26 cellular contexts compared by ENCODE assay signal in genomic region chr5:176664479-176664878, GRCh38. TPM values are rescaled to one million over a fixed set of nuclear protein-coding genes. Genes with fewer than 3 reads are reported as not detected.
"Had no signal": no experiment of that assay in that cellular context is flagged by ENCODE, and none has a peak within 500 bp of the region (broad histone marks: within the 10 kb centered on the region; RNA-seq: fewer than 3 reads in every experiment).

No MANE protein-coding gene starts in this region.

- H3K9me3 ChIP-seq: ascending aorta, body of pancreas had no signal

- H3K36me3 ChIP-seq: ascending aorta, cardiac muscle cell had no signal

- DNase-seq: activated B cell treated with CpG ODN at 0.5 μM for 24 hours; activated CD4-positive, alpha-beta memory T cell treated with anti-CD3 and anti-CD28 coated beads for 36 hours; activated CD4-positive, alpha-beta T cell treated with anti-CD3 and anti-CD28 coated beads for 1 hour; activated CD4-positive, alpha-beta T cell treated with anti-CD3 and anti-CD28 coated beads, Interleukin-2, amount 10 ng/mL, durations not matched to agents 7 days and 5 days; activated CD8-positive, alpha-beta memory T cell treated with anti-CD3 and anti-CD28 coated beads for 24 hours; activated effector memory CD4-positive, alpha-beta T cell treated with anti-CD3 and anti-CD28 coated beads, Interleukin-2, amount 50 U/mL, for 16 hours; activated naive CD4-positive, alpha-beta T cell treated with Interleukin-2 at 50 U/mL for 16 hours; activated naive CD8-positive, alpha-beta T cell treated with anti-CD3 and anti-CD28 coated beads, Interleukin-2, amount 50 U/mL, for 24 hours; activated T-cell treated with anti-CD3 and anti-CD28 coated beads, Interleukin-2, amount 50 U/mL, for 4 hours; amniotic stem cell; body of pancreas; Karpas-422; NCI-H1105 treated with DMSO at 0.1 percent for 48 hours; NCI-H1436 treated with DMSO at 0.1 percent for 48 hours; NCI-H187; NCI-H2081; NCI-H446; NCI-H774; PC-3; SHP77 treated with DMSO at 0.1 percent for 48 hours; T-helper 9 cell had no signal

- H3K4me3 Mint-ChIP-seq: activated B cell treated with CpG ODN at 0.5 μM for 24 hours; activated CD4-positive, alpha-beta memory T cell treated with anti-CD3 and anti-CD28 coated beads for 36 hours; activated CD4-positive, alpha-beta T cell treated with anti-CD3 and anti-CD28 coated beads, Interleukin-2, amount 10 ng/mL, durations not matched to agents 7 days and 5 days; activated naive CD8-positive, alpha-beta T cell treated with anti-CD3 and anti-CD28 coated beads, Interleukin-2, amount 50 U/mL, for 24 hours; activated T-cell treated with anti-CD3 and anti-CD28 coated beads, Interleukin-2, amount 50 U/mL, for 4 hours; T-helper 1 cell treated with Interleukin-12 subunit alpha and Interleukin-12 subunit beta and Interleukin-4 antibody, amounts not matched to agents 30 μg/mL and 1 μg/mL, for 36 hours had no signal

- H3K9me3 Mint-ChIP-seq: activated B cell treated with CpG ODN at 0.5 μM for 24 hours; activated CD4-positive, alpha-beta memory T cell treated with anti-CD3 and anti-CD28 coated beads for 36 hours; activated CD4-positive, alpha-beta T cell treated with anti-CD3 and anti-CD28 coated beads, Interleukin-2, amount 10 ng/mL, durations not matched to agents 7 days and 5 days; activated naive CD4-positive, alpha-beta T cell treated with anti-CD3 and anti-CD28 coated beads, Interleukin-2, amount 50 U/mL, for 72 hours; activated naive CD8-positive, alpha-beta T cell treated with anti-CD3 and anti-CD28 coated beads, Interleukin-2, amount 50 U/mL, for 24 hours; activated T-cell treated with anti-CD3 and anti-CD28 coated beads, Interleukin-2, amount 50 U/mL, for 4 hours; T-helper 1 cell treated with Interleukin-12 subunit alpha and Interleukin-12 subunit beta and Interleukin-4 antibody, amounts not matched to agents 30 μg/mL and 1 μg/mL, for 36 hours had no signal

- ATAC-seq: activated naive CD4-positive, alpha-beta T cell treated with anti-CD3 and anti-CD28 coated beads, Interleukin-2, amount 50 U/mL, for 72 hours; activated naive CD8-positive, alpha-beta T cell treated with anti-CD3 and anti-CD28 coated beads, Interleukin-2, amount 50 U/mL, for 24 hours; activated T-cell treated with anti-CD3 and anti-CD28 coated beads, Interleukin-2, amount 50 U/mL, for 4 hours; body of pancreas; PC-3 had no signal

- H3K4me3 ChIP-seq: ascending aorta, body of pancreas, cardiac muscle cell had no signal

- H3K36me3 Mint-ChIP-seq: activated CD4-positive, alpha-beta memory T cell treated with anti-CD3 and anti-CD28 coated beads for 36 hours; activated naive CD4-positive, alpha-beta T cell treated with anti-CD3 and anti-CD28 coated beads, Interleukin-2, amount 50 U/mL, for 72 hours had no signal

- H3K27ac Mint-ChIP-seq: activated B cell treated with CpG ODN at 0.5 μM for 24 hours; activated CD4-positive, alpha-beta memory T cell treated with anti-CD3 and anti-CD28 coated beads for 36 hours; activated CD4-positive, alpha-beta T cell treated with anti-CD3 and anti-CD28 coated beads, Interleukin-2, amount 10 ng/mL, durations not matched to agents 7 days and 5 days; activated naive CD4-positive, alpha-beta T cell treated with anti-CD3 and anti-CD28 coated beads, Interleukin-2, amount 50 U/mL, for 72 hours; activated naive CD8-positive, alpha-beta T cell treated with anti-CD3 and anti-CD28 coated beads, Interleukin-2, amount 50 U/mL, for 24 hours; T-helper 1 cell treated with Interleukin-12 subunit alpha and Interleukin-12 subunit beta and Interleukin-4 antibody, amounts not matched to agents 30 μg/mL and 1 μg/mL, for 36 hours had no signal

- H3K27ac ChIP-seq: ascending aorta, body of pancreas, cardiac muscle cell had no signal

- H3K27me3 ChIP-seq: ascending aorta, cardiac muscle cell had no signal

- H3K4me1 ChIP-seq: ascending aorta had no signal

RNA-seq across cellular contexts. Expression of gene EIF4E1B, which starts 34.0 kb away (rescaled TPM):
- total RNA-seq: activated B cell treated with CpG ODN at 0.5 μM for 24 hours; activated CD4-positive, alpha-beta memory T cell treated with anti-CD3 and anti-CD28 coated beads for 36 hours; activated CD4-positive, alpha-beta T cell treated with anti-CD3 and anti-CD28 coated beads, Interleukin-2, amount 10 ng/mL, durations not matched to agents 7 days and 5 days; activated naive CD4-positive, alpha-beta T cell treated with anti-CD3 and anti-CD28 coated beads, Interleukin-2, amount 50 U/mL, for 72 hours; activated T-cell treated with anti-CD3 and anti-CD28 coated beads, Interleukin-2, amount 50 U/mL, for 4 hours; ascending aorta; cardiac muscle cell; PC-3; SK-MEL-5 had no signal
- polyA plus RNA-seq: cardiac muscle cell had no signal

RNA-seq across cellular contexts. Expression of gene SNCB, which starts 34.1 kb away (rescaled TPM):
- total RNA-seq: activated B cell treated with CpG ODN at 0.5 μM for 24 hours; activated CD4-positive, alpha-beta T cell treated with anti-CD3 and anti-CD28 coated beads, Interleukin-2, amount 10 ng/mL, durations not matched to agents 7 days and 5 days; activated T-cell treated with anti-CD3 and anti-CD28 coated beads, Interleukin-2, amount 50 U/mL, for 4 hours; ascending aorta; body of pancreas had no signal

RNA-seq across cellular contexts. Expression of gene GPRIN1, which starts 54.5 kb away (rescaled TPM):
- total RNA-seq: ascending aorta had no signal
